Comparison of ENCODE assay signal across 10 cellular contexts in genomic region chr9:2126331-2126789, GRCh38.
DNase-seq lines count a peak whose midpoint lies in the region; ATAC-seq, FAIRE-seq and TF ChIP-seq lines count a peak whose summit lies in the region.
"Had no signal": no experiment of that assay in that cellular context is flagged by ENCODE, and none has a peak within 500 bp of the region (broad histone marks: within the 10 kb centered on the region; RNA-seq: fewer than 3 reads in every experiment).

No MANE protein-coding gene starts in this region.

- no peak overlapping the region for H3K4me2 ChIP-seq in HepG2 (ENCODE audit: low read depth, low read length)
- H3K4me2 ChIP-seq in trophoblast cell (ENCODE audit: low read length): no peak overlapping the region

- TF ChIP-seq POLR2A in right lobe of liver (IDR thresholded peaks at IDR 0.05): no peak
- TF ChIP-seq POLR2A in HepG2 (IDR thresholded peaks at IDR 0.05; ENCODE audit: insufficient read depth in 1 of 2, low read depth in 2 of 2, low read length in 2 of 2): no peak
- TF ChIP-seq POLR2A in vagina (IDR thresholded peaks at IDR 0.05): no peak

- H3K79me2 ChIP-seq in HepG2 (ENCODE audit: insufficient read depth, low read length) (no peaks in the 10 kb centered on the region), trophoblast cell (ENCODE audit: control insufficient read depth, insufficient read depth, low read length, poor library complexity) (no peaks in the 10 kb centered on the region)

- no peak for TF ChIP-seq EP300 in HepG2 (IDR thresholded peaks at IDR 0.05; ENCODE audit: low read depth in 2 of 2, low read length in 2 of 2)
- no peak for TF ChIP-seq EP300 in HepG2 (CRISPR knock-in tag; IDR thresholded peaks at IDR 0.05; ENCODE audit: borderline replicate concordance)

- H3K27me3 ChIP-seq in right lobe of liver (no peaks in the 10 kb centered on the region), HepG2 (ENCODE audit: control insufficient read depth in 1 of 2, insufficient read depth in 2 of 2, low read length in 2 of 2) (no peaks in the 10 kb centered on the region), duodenal mucosa (ENCODE audit: control insufficient read depth in 1 of 2, insufficient read depth in 2 of 2, low read length in 2 of 2) (no peaks in the 10 kb centered on the region), muscle layer of duodenum (ENCODE audit: low read depth, low read length) (no peaks in the 10 kb centered on the region), vagina (no peaks in the 10 kb centered on the region), trophoblast cell (ENCODE audit: insufficient read depth, low read length) (no peaks in the 10 kb centered on the region)

- FAIRE-seq in HepG2 (lab: Jason Lieb, UNC): no peak

- peaks cover 0 to 21% (median 8%) of the 10 kb centered on the region in 4 donors for H3K4me1 ChIP-seq in right lobe of liver
- no peaks in the 10 kb centered on the region for H3K4me1 ChIP-seq in HepG2 (ENCODE audit: insufficient read depth, low read length)
- H3K4me1 ChIP-seq in duodenal mucosa (ENCODE audit: control insufficient read depth in 1 of 2, insufficient read depth in 2 of 2, low read length in 2 of 2): peaks cover 6 to 13% of the 10 kb centered on the region in 2 donors
- peaks cover 16 to 42% of the 10 kb centered on the region in 2 donors for H3K4me1 ChIP-seq in muscle layer of duodenum (ENCODE audit: control insufficient read depth in 1 of 2, insufficient read depth in 2 of 2, low read length in 2 of 2)
- peaks cover 45% of the 10 kb centered on the region for H3K4me1 ChIP-seq in vagina
- no peaks in the 10 kb centered on the region for H3K4me1 ChIP-seq in trophoblast cell (ENCODE audit: control insufficient read depth in 1 of 2, insufficient read depth in 2 of 2, low read length in 2 of 2)
- H3K4me1 ChIP-seq: Caco-2 had no signal

- H2AK5ac ChIP-seq in trophoblast cell (ENCODE audit: low read length): no peak overlapping the region

- CTCF ChIA-PET in HepG2 (lab: Yijun Ruan, JAX; ENCODE audit: low intra/inter-chr PET ratio, low total read pairs): no interaction called here

- no peak overlapping the region for H3K18ac ChIP-seq in trophoblast cell (ENCODE audit: low read length)

- H3K4ac ChIP-seq in trophoblast cell (ENCODE audit: low read depth, low read length): no peak overlapping the region

- no peak overlapping the region for H4K91ac ChIP-seq in trophoblast cell (ENCODE audit: low read depth, low read length)

- H3K27ac ChIP-seq in right lobe of liver (peak overlapping the region; percentile 3 to 42 (median 10)), HepG2 (ENCODE audit: extremely low read length, insufficient read depth, low read length) (no peak overlapping the region), duodenal mucosa (ENCODE audit: low read depth, low read length) (no peak overlapping the region), muscle layer of duodenum (ENCODE audit: low read length) (peak overlapping the region; percentile 73), vagina (peak overlapping the region; percentile 58), trophoblast cell (ENCODE audit: low read depth, low read length) (no peak overlapping the region)

- H4K12ac ChIP-seq in trophoblast cell (ENCODE audit: low read depth, low read length): no peak overlapping the region

- H2BK120ac ChIP-seq in trophoblast cell (ENCODE audit: insufficient read depth, low read length, poor library complexity): no peak overlapping the region

- no peak overlapping the region for H2AFZ ChIP-seq in HepG2 (ENCODE audit: low read length)
- H2AFZ ChIP-seq in trophoblast cell (ENCODE audit: insufficient read depth, low read length, poor library complexity): no peak overlapping the region

- no peak overlapping the region for H3K14ac ChIP-seq in trophoblast cell (ENCODE audit: low read length)

- DNase-seq in right lobe of liver: no peak
- DNase-seq in HepG2 (ENCODE audit: low spot score): no peak
- no peak for DNase-seq in vagina (ENCODE audit: extremely low spot score in 2 of 2)
- no peak for DNase-seq in trophoblast cell
- no peak for DNase-seq in NCI-H2227 treated with DMSO at 0.1 percent for 48 hours (lab: John Stamatoyannopoulos, UW)
- no peak for DNase-seq in NCI-H2171 treated with DMSO at 0.1 percent for 48 hours (lab: John Stamatoyannopoulos, UW)
- DNase-seq: Caco-2, NCI-H345 had no signal

- no peak overlapping the region for H4K8ac ChIP-seq in trophoblast cell (ENCODE audit: low read depth, low read length)

- no peak overlapping the region for H3K23ac ChIP-seq in trophoblast cell (ENCODE audit: low read length)

- 45% methylated on average over 3 of the region's 4 CpGs for WGBS in right lobe of liver (ENCODE audit: insufficient coverage, low coverage, low lambda C conversion rate, missing lambda C conversion rate)
- 82% methylated on average over 4 of the region's 4 CpGs for WGBS in HepG2 (ENCODE audit: low lambda C conversion rate)
- no CpG with 5 or more reads among the region's 4 CpGs for WGBS in trophoblast cell (ENCODE audit: extremely low coverage, insufficient coverage, insufficient read length)

- no peak for TF ChIP-seq CTCF in right lobe of liver (IDR thresholded peaks at IDR 0.05)
- no peak for TF ChIP-seq CTCF in HepG2 (CRISPR knock-in tag; IDR thresholded peaks at IDR 0.05)
- TF ChIP-seq CTCF in vagina (IDR thresholded peaks at IDR 0.05): no peak

- no peak for TF ChIP-seq RAD21 in HepG2 (CRISPR knock-in tag; IDR thresholded peaks at IDR 0.05)

- POLR2A ChIA-PET in HepG2 (lab: Yijun Ruan, JAX): no interaction called here

- BruUV-seq in HepG2 (replicated peaks; lab: Mats Ljungman, UMichigan): no TSS peak

- H3K9me3 ChIP-seq in right lobe of liver: no peaks in the 10 kb centered on the region
- H3K9me3 ChIP-seq in HepG2 (ENCODE audit: low read length): no peaks in the 10 kb centered on the region
- no peaks in the 10 kb centered on the region for H3K9me3 ChIP-seq in duodenal mucosa (ENCODE audit: control insufficient read depth in 1 of 2, low read length in 2 of 2)
- H3K9me3 ChIP-seq in muscle layer of duodenum (ENCODE audit: control insufficient read depth in 1 of 2, low read length in 2 of 2): no peaks in the 10 kb centered on the region
- H3K9me3 ChIP-seq in vagina: no peaks in the 10 kb centered on the region
- no peaks in the 10 kb centered on the region for H3K9me3 ChIP-seq in trophoblast cell (ENCODE audit: insufficient read depth, low read depth, low read length)
- H3K9me3 ChIP-seq: Caco-2 had no signal

- no peaks in the 10 kb centered on the region for H4K20me1 ChIP-seq in HepG2 (ENCODE audit: insufficient read depth, low read length)

- H3K4me3 ChIP-seq in right lobe of liver (no peak overlapping the region), HepG2 (replicated peaks in 1 of 3; ENCODE audit: insufficient read depth in 1 of 3, low read depth in 2 of 3, low read length in 3 of 3) (no peak overlapping the region), duodenal mucosa (ENCODE audit: low read depth in 1 of 2, low read length in 2 of 2) (peak overlapping the region; percentile 18 to 20), muscle layer of duodenum (ENCODE audit: low read depth in 1 of 2, low read length in 2 of 2) (peak overlapping the region; percentile 31 to 32), vagina (peak overlapping the region in 1 of 2 donors; percentile 20), trophoblast cell (ENCODE audit: low read depth, low read length) (no peak overlapping the region)

- ATAC-seq in right lobe of liver (peak in 2 of 4 donors; percentile 12 to 21), HepG2 (no peak)

- H2BK12ac ChIP-seq in trophoblast cell (ENCODE audit: low read length): no peak overlapping the region

- no peaks in the 10 kb centered on the region for H3K79me1 ChIP-seq in trophoblast cell (ENCODE audit: low read length)

- H3K9ac ChIP-seq in HepG2 (ENCODE audit: insufficient read depth, low read depth, low read length) (no peak overlapping the region), duodenal mucosa (ENCODE audit: low read depth in 1 of 2, low read length in 2 of 2) (no peak overlapping the region), trophoblast cell (ENCODE audit: low read length) (no peak overlapping the region)

- no peak overlapping the region for H2BK5ac ChIP-seq in trophoblast cell (ENCODE audit: low read depth, low read length, poor library complexity)

- intact Hi-C loops in right lobe of liver (cut with DNase I): no loop called here
- intact Hi-C loops in HepG2 (cut with micrococcal nuclease; ENCODE audit: unreplicated experiment): loop anchor here (10.0 kb wide), 1 partner anchor 708 kb away; no protein-coding TSS in a partner anchor
- intact Hi-C loops in vagina (cut with DNase I): no loop called here

- in situ Hi-C loops in HepG2 (cut with HindIII; ENCODE audit: extremely low pct_ligation_motif_present, low pct_unique_long_range_greater_than_20kb): no loop called here

- H3K36me3 ChIP-seq in right lobe of liver (peaks cover 0 to 29% (median 8%) of the 10 kb centered on the region in 4 donors), HepG2 (replicated peaks in 1 of 2; ENCODE audit: control insufficient read depth in 1 of 2, insufficient read depth in 2 of 2, low read length in 2 of 2) (peaks cover 3 to 16% of the 10 kb centered on the region in 2 experiments; a peak in 2 of 5 replicates), duodenal mucosa (ENCODE audit: control insufficient read depth in 1 of 2, insufficient read depth in 2 of 2, low read length in 2 of 2) (peaks cover 15 to 52% of the 10 kb centered on the region in 2 donors), muscle layer of duodenum (ENCODE audit: control insufficient read depth in 1 of 2, insufficient read depth in 2 of 2, low read length in 2 of 2) (peaks cover 16 to 23% of the 10 kb centered on the region in 2 donors), vagina (no peaks in the 10 kb centered on the region), trophoblast cell (ENCODE audit: control insufficient read depth in 1 of 2, insufficient read depth in 2 of 2, low read length in 2 of 2) (peaks cover 22 to 52% of the 10 kb centered on the region in 2 experiments)

TF ChIP-seq in HepG2, 621 proteins besides CTCF, POLR2A, EP300 and RAD21 (continues in another document):
- TF ChIP-seq ZNF10 (CRISPR knock-in tag; IDR thresholded peaks at IDR 0.05; ENCODE audit: borderline replicate concordance, low read depth) (no peak), ZNF20 (CRISPR knock-in tag; IDR thresholded peaks at IDR 0.05) (no peak), ZNF280B (CRISPR knock-in tag; IDR thresholded peaks at IDR 0.05; ENCODE audit: borderline replicate concordance) (no peak), SP1 (IDR thresholded peaks at IDR 0.05) (no peak), SP1 (CRISPR knock-in tag; IDR thresholded peaks at IDR 0.05) (no peak)

Comparison
In these comparisons a context has a peak if more than half of its experiments do, and no peak if none do; other contexts are left out.
1. H3K27ac ChIP-seq: peak in right lobe of liver (3 of 3), muscle layer of duodenum (single experiment) and vagina (single experiment); none in HepG2 (single experiment), duodenal mucosa (single experiment) and trophoblast cell (single experiment).
2. H3K4me3 ChIP-seq: peak in duodenal mucosa (2 of 2) and muscle layer of duodenum (2 of 2); none in right lobe of liver (0 of 3), HepG2 (0 of 3) and trophoblast cell (single experiment).